1 cellular context compared by ENCODE assay signal in the genomic region with DNA sequence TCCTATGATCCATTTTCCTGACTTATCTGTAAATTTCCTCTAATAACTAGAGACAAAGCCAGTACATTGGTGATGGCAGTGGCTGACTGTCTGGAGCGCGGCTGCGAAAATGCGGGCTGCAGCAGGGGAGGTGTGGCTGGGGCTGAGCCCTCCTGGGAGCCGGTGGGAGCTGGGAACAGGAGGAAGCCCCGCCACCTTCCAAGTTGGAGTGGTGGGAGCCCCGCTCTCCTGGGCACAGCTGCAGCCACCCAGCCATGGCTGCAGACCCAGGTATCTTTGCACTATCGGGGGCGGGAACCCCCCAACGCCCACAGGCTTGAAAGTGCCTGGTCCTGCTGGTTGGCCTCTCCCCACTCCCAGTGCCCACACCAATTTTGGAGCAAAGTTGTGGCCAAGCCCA.
TF ChIP-seq lines count a peak whose summit lies in the region.

No MANE protein-coding gene starts in this region.

TF ChIP-seq in H1, 55 proteins besides CTCF, POLR2A, EP300 and RAD21:
- TF ChIP-seq TBP (IDR thresholded peaks at IDR 0.05; ENCODE audit: low read depth, low read length): peak; percentile 62
- no peak for TF ChIP-seq BRCA1 (IDR thresholded peaks at IDR 0.05; ENCODE audit: low read depth, low read length)
